Comparison of ENCODE assay signal across 1 cellular context in the genomic region with DNA sequence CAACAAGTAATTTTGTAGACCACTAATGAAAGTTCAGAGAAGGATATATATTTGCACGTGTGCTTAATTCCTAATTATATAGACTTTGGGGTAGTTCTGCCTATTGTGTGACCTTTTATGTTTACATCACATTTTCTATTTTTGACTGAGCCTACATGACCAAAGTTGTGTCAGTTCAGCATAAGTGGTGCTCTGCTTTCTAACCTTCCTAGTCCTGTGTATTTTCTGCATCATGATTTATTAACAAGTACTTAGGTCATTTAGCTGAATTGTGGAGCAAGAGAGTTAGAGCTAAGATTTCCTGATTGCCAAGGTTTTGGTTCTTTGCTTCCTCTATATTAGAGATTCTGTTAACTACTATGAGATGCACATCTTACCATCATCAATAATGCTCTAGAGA.
TF ChIP-seq lines count a peak whose summit lies in the region.

No MANE protein-coding gene starts in this region.

TF ChIP-seq in SK-N-SH treated with all-trans-retinoic acid at 6 μM for 48 hours, 23 proteins besides CTCF, POLR2A, EP300 and RAD21 (continued from another document):
- TF ChIP-seq, protein P1, sequence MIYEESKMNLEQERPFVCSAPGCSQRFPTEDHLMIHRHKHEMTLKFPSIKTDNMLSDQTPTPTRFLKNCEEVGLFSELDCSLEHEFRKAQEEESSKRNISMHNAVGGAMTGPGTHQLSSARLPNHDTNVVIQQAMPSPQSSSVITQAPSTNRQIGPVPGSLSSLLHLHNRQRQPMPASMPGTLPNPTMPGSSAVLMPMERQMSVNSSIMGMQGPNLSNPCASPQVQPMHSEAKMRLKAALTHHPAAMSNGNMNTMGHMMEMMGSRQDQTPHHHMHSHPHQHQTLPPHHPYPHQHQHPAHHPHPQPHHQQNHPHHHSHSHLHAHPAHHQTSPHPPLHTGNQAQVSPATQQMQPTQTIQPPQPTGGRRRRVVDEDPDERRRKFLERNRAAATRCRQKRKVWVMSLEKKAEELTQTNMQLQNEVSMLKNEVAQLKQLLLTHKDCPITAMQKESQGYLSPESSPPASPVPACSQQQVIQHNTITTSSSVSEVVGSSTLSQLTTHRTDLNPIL (CRISPR knock-in tag; IDR thresholded peaks at IDR 0.05; ENCODE audit: low read depth), result no peak
- TF ChIP-seq ARNTL (CRISPR knock-in tag; IDR thresholded peaks at IDR 0.05; ENCODE audit: borderline replicate concordance, low read depth) (no peak), TCF4 (CRISPR knock-in tag; IDR thresholded peaks at IDR 0.05; ENCODE audit: borderline replicate concordance) (no peak), ISL1 (CRISPR knock-in tag; IDR thresholded peaks at IDR 0.05) (no peak), CSDC2 (CRISPR knock-in tag; IDR thresholded peaks at IDR 0.05) (no peak), ZFP30 (CRISPR knock-in tag; IDR thresholded peaks at IDR 0.05) (no peak), OSR1 (CRISPR knock-in tag; IDR thresholded peaks at IDR 0.05) (no peak)
- TF ChIP-seq, protein P2, sequence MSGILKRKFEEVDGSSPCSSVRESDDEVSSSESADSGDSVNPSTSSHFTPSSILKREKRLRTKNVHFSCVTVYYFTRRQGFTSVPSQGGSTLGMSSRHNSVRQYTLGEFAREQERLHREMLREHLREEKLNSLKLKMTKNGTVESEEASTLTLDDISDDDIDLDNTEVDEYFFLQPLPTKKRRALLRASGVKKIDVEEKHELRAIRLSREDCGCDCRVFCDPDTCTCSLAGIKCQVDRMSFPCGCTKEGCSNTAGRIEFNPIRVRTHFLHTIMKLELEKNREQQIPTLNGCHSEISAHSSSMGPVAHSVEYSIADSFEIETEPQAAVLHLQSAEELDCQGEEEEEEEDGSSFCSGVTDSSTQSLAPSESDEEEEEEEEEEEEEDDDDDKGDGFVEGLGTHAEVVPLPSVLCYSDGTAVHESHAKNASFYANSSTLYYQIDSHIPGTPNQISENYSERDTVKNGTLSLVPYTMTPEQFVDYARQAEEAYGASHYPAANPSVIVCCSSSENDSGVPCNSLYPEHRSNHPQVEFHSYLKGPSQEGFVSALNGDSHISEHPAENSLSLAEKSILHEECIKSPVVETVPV (CRISPR knock-in tag; IDR thresholded peaks at IDR 0.05), result no peak
- TF ChIP-seq, protein P3, sequence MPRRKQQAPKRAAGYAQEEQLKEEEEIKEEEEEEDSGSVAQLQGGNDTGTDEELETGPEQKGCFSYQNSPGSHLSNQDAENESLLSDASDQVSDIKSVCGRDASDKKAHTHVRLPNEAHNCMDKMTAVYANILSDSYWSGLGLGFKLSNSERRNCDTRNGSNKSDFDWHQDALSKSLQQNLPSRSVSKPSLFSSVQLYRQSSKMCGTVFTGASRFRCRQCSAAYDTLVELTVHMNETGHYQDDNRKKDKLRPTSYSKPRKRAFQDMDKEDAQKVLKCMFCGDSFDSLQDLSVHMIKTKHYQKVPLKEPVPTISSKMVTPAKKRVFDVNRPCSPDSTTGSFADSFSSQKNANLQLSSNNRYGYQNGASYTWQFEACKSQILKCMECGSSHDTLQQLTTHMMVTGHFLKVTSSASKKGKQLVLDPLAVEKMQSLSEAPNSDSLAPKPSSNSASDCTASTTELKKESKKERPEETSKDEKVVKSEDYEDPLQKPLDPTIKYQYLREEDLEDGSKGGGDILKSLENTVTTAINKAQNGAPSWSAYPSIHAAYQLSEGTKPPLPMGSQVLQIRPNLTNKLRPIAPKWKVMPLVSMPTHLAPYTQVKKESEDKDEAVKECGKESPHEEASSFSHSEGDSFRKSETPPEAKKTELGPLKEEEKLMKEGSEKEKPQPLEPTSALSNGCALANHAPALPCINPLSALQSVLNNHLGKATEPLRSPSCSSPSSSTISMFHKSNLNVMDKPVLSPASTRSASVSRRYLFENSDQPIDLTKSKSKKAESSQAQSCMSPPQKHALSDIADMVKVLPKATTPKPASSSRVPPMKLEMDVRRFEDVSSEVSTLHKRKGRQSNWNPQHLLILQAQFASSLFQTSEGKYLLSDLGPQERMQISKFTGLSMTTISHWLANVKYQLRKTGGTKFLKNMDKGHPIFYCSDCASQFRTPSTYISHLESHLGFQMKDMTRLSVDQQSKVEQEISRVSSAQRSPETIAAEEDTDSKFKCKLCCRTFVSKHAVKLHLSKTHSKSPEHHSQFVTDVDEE (CRISPR knock-in tag; IDR thresholded peaks at IDR 0.05), result no peak
- TF ChIP-seq, protein P4, sequence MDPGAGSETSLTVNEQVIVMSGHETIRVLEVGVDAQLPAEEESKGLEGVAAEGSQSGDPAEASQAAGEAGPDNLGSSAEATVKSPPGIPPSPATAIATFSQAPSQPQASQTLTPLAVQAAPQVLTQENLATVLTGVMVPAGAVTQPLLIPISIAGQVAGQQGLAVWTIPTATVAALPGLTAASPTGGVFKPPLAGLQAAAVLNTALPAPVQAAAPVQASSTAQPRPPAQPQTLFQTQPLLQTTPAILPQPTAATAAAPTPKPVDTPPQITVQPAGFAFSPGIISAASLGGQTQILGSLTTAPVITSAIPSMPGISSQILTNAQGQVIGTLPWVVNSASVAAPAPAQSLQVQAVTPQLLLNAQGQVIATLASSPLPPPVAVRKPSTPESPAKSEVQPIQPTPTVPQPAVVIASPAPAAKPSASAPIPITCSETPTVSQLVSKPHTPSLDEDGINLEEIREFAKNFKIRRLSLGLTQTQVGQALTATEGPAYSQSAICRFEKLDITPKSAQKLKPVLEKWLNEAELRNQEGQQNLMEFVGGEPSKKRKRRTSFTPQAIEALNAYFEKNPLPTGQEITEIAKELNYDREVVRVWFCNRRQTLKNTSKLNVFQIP (CRISPR knock-in tag; IDR thresholded peaks at IDR 0.05; ENCODE audit: borderline replicate concordance, low read depth), result no peak
